Comparison of ENCODE assay signal across 13 cellular contexts in the genomic region with DNA sequence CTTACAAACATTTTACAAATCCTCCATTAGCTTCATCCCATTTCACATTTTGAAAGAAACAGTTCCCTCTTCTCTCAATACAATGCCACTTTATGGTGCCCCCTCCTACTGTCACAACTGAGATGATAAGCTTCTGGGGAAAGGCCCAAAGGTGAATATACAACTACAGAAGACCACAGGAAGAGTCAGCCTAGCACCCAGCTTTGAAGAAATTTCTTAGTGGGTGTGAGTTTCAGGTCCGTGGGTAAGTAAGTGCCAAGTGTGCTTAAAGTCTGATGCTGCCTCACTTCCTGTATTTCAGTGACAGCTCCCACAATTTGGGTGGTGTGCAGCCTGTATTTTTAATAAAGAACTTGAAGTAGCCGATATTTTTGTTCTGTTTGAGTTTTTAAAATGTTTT.
DNase-seq lines count a peak whose midpoint lies in the region; ATAC-seq and TF ChIP-seq lines count a peak whose summit lies in the region.
"Had no signal": no experiment of that assay in that cellular context is flagged by ENCODE, and none has a peak within 500 bp of the region (broad histone marks: within the 10 kb centered on the region; RNA-seq: fewer than 3 reads in every experiment).

No MANE protein-coding gene starts in this region.

- H3K27ac Mint-ChIP-seq in activated T-cell treated with anti-CD3 and anti-CD28 coated beads, Interleukin-2, amount 50 U/mL, for 72 hours, result no peak overlapping the region
- H3K27ac Mint-ChIP-seq: CD4-positive, CD25-positive, alpha-beta regulatory T cell; H9 had no signal

- H3K9me3 Mint-ChIP-seq in activated T-cell treated with anti-CD3 and anti-CD28 coated beads, Interleukin-2, amount 50 U/mL, for 72 hours, result peaks cover 0 to 2% of the 10 kb centered on the region in 2 donors
- H3K9me3 Mint-ChIP-seq: H9 had no signal

- peaks cover 28% of the 10 kb centered on the region for H3K4me1 Mint-ChIP-seq in activated T-cell treated with anti-CD3 and anti-CD28 coated beads, Interleukin-2, amount 50 U/mL, for 72 hours (ENCODE audit: low read depth)

- DNase-seq in AML-193 (lab: John Stamatoyannopoulos, UW), result peak; percentile 2 to 36
- DNase-seq in activated T-cell treated with anti-CD3 and anti-CD28 coated beads, Interleukin-2, amount 50 U/mL, for 72 hours, result peak; percentile 13 to 24
- no peak for DNase-seq in lower leg skin (ENCODE audit: low spot score in 2 of 2)
- no peak for DNase-seq in foreskin fibroblast
- no peak for DNase-seq in caudate nucleus (lab: John Stamatoyannopoulos, UW)
- no peak for DNase-seq in Right ventricle myocardium superior
- DNase-seq: H9; stimulated activated naive CD4-positive, alpha-beta T cell treated with Interleukin-2 at 50 U/mL for 16 hours had no signal

- TF ChIP-seq CTCF in lower leg skin (IDR thresholded peaks at IDR 0.05), result no peak
- TF ChIP-seq CTCF in foreskin fibroblast (IDR thresholded peaks at IDR 0.05; ENCODE audit: low read depth, low read length), result no peak

- ATAC-seq in GM19324 (IDR thresholded peaks at IDR 0.05; ENCODE audit: low FRiP score, unreplicated experiment), result peak; percentile 76
- ATAC-seq in HG02973 (IDR thresholded peaks at IDR 0.05; ENCODE audit: unreplicated experiment), result peak; percentile 72
- ATAC-seq in activated T-cell treated with anti-CD3 and anti-CD28 coated beads, Interleukin-2, amount 50 U/mL, for 72 hours (replicated peaks in 1 of 2), result peak; percentile 96 to 97
- ATAC-seq in Right ventricle myocardium superior (ENCODE audit: poor library complexity), result no peak

- H3K36me3 Mint-ChIP-seq in activated T-cell treated with anti-CD3 and anti-CD28 coated beads, Interleukin-2, amount 50 U/mL, for 72 hours (ENCODE audit: insufficient read depth in 2 of 2), result no peaks in the 10 kb centered on the region
- H3K36me3 Mint-ChIP-seq: CD4-positive, CD25-positive, alpha-beta regulatory T cell had no signal

- intact Hi-C loops in lower leg skin (cut with DNase I; ENCODE audit: low total_unique reads) (no loop called here), Right ventricle myocardium superior (cut with DNase I) (loop anchor here (5.0 kb wide), 1 partner anchor 102 kb away; no protein-coding TSS in a partner anchor)

- H3K27me3 Mint-ChIP-seq in activated T-cell treated with anti-CD3 and anti-CD28 coated beads, Interleukin-2, amount 50 U/mL, for 72 hours (ENCODE audit: low read depth), result peaks cover 47% of the 10 kb centered on the region
- H3K27me3 Mint-ChIP-seq: CD4-positive, CD25-positive, alpha-beta regulatory T cell had no signal

- no peak overlapping the region for H3K27ac ChIP-seq in caudate nucleus (ENCODE audit: low read depth, low read length)
- H3K27ac ChIP-seq: breast epithelium, VCaP had no signal

- WGBS in lower leg skin, 2 donors, result 67 to 68% methylated on average over 2 of the region's 2 CpGs

- TF ChIP-seq POLR2A in lower leg skin (IDR thresholded peaks at IDR 0.05), result no peak

- H3K4me3 ChIP-seq in lower leg skin (ENCODE audit: low read depth, poor library complexity, severe bottlenecking) (no peak overlapping the region), foreskin fibroblast (ENCODE audit: low read depth in 1 of 2, low read length in 2 of 2) (no peak overlapping the region)
- H3K4me3 ChIP-seq: breast epithelium had no signal

- H3K4me3 Mint-ChIP-seq in activated T-cell treated with anti-CD3 and anti-CD28 coated beads, Interleukin-2, amount 50 U/mL, for 72 hours, result peak overlapping the region; percentile 33 to 49
- H3K4me3 Mint-ChIP-seq: CD4-positive, CD25-positive, alpha-beta regulatory T cell; H9 had no signal

Comparison
In these comparisons a context has a peak if more than half of its experiments do, and no peak if none do; other contexts are left out.
1. DNase-seq: peak in AML-193 (2 of 2) and activated T-cell treated with anti-CD3 and anti-CD28 coated beads, Interleukin-2, amount 50 U/mL, for 72 hours (2 of 2); none in lower leg skin (0 of 2), foreskin fibroblast (0 of 2), caudate nucleus (0 of 61) and Right ventricle myocardium superior (single experiment).